In the genomic region with DNA sequence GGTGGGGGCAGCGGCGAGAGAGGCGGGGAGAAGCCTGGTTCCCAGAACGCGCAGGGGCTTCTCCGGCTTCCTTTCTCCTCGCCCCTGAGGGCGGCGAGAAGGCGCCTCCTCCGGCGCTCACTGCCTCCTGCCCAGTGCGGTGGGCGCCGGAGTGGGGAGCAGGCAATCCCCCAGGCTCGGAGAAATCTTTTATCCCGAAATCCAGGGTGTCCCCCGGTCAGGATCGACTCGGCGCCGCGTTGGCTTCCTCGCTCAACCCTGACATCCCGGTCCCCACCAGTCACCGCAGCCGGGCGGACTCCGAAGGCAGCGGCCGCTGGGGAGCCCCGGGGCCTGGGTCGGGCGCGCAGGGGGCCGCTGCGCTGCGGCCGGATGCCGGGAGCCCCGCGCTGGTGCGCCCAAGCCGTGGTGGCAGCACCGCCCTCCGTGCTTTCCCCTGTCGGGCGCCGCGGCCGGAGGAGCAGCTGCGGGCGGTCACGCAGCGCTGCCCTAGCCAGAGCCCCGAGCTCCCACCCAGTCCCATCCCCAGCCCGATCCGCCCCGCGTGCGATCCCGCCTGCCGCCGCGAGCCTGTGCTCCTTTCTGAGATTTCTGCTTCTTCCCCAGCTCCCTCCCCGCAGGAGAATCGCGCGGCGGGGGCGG, we compare ENCODE assay signal across 8 cellular contexts. TPM values are rescaled to one million over a fixed set of nuclear protein-coding genes. Genes with fewer than 3 reads are reported as not detected.
DNase-seq lines count a peak whose midpoint lies in the region; ATAC-seq and TF ChIP-seq lines count a peak whose summit lies in the region.

No MANE protein-coding gene starts in this region.

- H3K27ac Mint-ChIP-seq in activated CD8-positive, alpha-beta T cell treated with anti-CD3 and anti-CD28 coated beads for 36 hours, result no peak overlapping the region

- H3K4me1 ChIP-seq in Peyer's patch (peaks cover 0 to 21% (median 0%) of the 10 kb centered on the region in 4 donors), iPS DF 6.9 (ENCODE audit: control insufficient read depth, insufficient read depth, low read length) (peaks cover 1% of the 10 kb centered on the region; the same call in 1 of the 2 replicates), stomach smooth muscle (ENCODE audit: control insufficient read depth, insufficient read depth, low read length) (peaks cover 29% of the 10 kb centered on the region)

- peak overlapping the region; percentile 26 to 59 (median 40) for H3K4me3 ChIP-seq in Peyer's patch
- peak overlapping the region; percentile 58 for H3K4me3 ChIP-seq in iPS DF 6.9 (ENCODE audit: low read length)
- H3K4me3 ChIP-seq in stomach smooth muscle (ENCODE audit: low read length in 2 of 2), result peak overlapping the region; percentile 54 to 71

- H3K9me3 Mint-ChIP-seq in activated CD8-positive, alpha-beta T cell treated with anti-CD3 and anti-CD28 coated beads for 36 hours, result no peaks in the 10 kb centered on the region

- H3K9me3 ChIP-seq in Peyer's patch (no peaks in the 10 kb centered on the region), iPS DF 6.9 (ENCODE audit: control insufficient read depth, insufficient read depth, low read length) (no peaks in the 10 kb centered on the region), stomach smooth muscle (ENCODE audit: control insufficient read depth in 2 of 2, low read length in 2 of 2) (no peaks in the 10 kb centered on the region)

- ATAC-seq in GM19452 (IDR thresholded peaks at IDR 0.05; ENCODE audit: unreplicated experiment), result peak; percentile 38
- no peak for ATAC-seq in activated CD8-positive, alpha-beta T cell treated with anti-CD3 and anti-CD28 coated beads for 36 hours

- H3K27ac ChIP-seq in Peyer's patch, result no peak overlapping the region
- H3K27ac ChIP-seq in iPS DF 6.9 (ENCODE audit: low read length), result no peak overlapping the region
- no peak overlapping the region for H3K27ac ChIP-seq in stomach smooth muscle (ENCODE audit: low read length)

- H3K4me3 Mint-ChIP-seq in activated CD8-positive, alpha-beta T cell treated with anti-CD3 and anti-CD28 coated beads for 36 hours, result no peak overlapping the region

- WGBS in iPS DF 6.9 (ENCODE audit: insufficient coverage, insufficient read length), result no CpG with 5 or more reads among the region's 71 CpGs

- peaks cover 41% of the 10 kb centered on the region for H3K27me3 Mint-ChIP-seq in activated CD8-positive, alpha-beta T cell treated with anti-CD3 and anti-CD28 coated beads for 36 hours

- peaks cover 3% of the 10 kb centered on the region for H3K4me1 Mint-ChIP-seq in activated CD8-positive, alpha-beta T cell treated with anti-CD3 and anti-CD28 coated beads for 36 hours (ENCODE audit: low read depth)

- H3K36me3 Mint-ChIP-seq in activated CD8-positive, alpha-beta T cell treated with anti-CD3 and anti-CD28 coated beads for 36 hours (ENCODE audit: low read depth), result no peaks in the 10 kb centered on the region

- no peak for TF ChIP-seq CTCF in Peyer's patch (IDR thresholded peaks at IDR 0.05)
- no peak for TF ChIP-seq CTCF in activated CD8-positive, alpha-beta T cell treated with anti-CD3 and anti-CD28 coated beads for 36 hours (IDR thresholded peaks at IDR 0.05)

- DNase-seq in Peyer's patch (no peak), iPS DF 6.9 (ENCODE audit: low read depth, low spot score) (no peak), COLO829 (ENCODE audit: low spot score) (no peak), NCI-H2029 (lab: John Stamatoyannopoulos, UW) (no peak)
- DNase-seq in activated effector memory CD4-positive, alpha-beta T cell treated with Interleukin-2 at 50 U/mL for 16 hours, result no peak
- no peak for DNase-seq in activated CD8-positive, alpha-beta T cell treated with anti-CD3 and anti-CD28 coated beads for 36 hours

- CTCF ChIA-PET in activated CD8-positive, alpha-beta T cell treated with anti-CD3 and anti-CD28 coated beads for 36 hours (lab: Charles Lee), result no interaction called here

- intact Hi-C loops in activated CD8-positive, alpha-beta T cell treated with anti-CD3 and anti-CD28 coated beads for 36 hours (cut with micrococcal nuclease), result no loop called here

- H3K27me3 ChIP-seq in Peyer's patch, result peaks cover 0 to 7% of the 10 kb centered on the region in 2 donors
- H3K27me3 ChIP-seq in iPS DF 6.9 (ENCODE audit: control insufficient read depth, insufficient read depth, low read length), result peaks cover 35% of the 10 kb centered on the region
- H3K27me3 ChIP-seq in stomach smooth muscle (ENCODE audit: control insufficient read depth in 1 of 2, insufficient read depth in 2 of 2, low read length in 2 of 2), result peaks cover 10 to 11% of the 10 kb centered on the region in 2 donors

- POLR2A ChIA-PET in activated CD8-positive, alpha-beta T cell treated with anti-CD3 and anti-CD28 coated beads for 36 hours (lab: Charles Lee), result no interaction called here

- TF ChIP-seq POLR2A in Peyer's patch (IDR thresholded peaks at IDR 0.05), result no peak

- no peak overlapping the region for H3K9ac ChIP-seq in stomach smooth muscle (ENCODE audit: low read length in 2 of 2)

- no peaks in the 10 kb centered on the region for H3K36me3 ChIP-seq in Peyer's patch
- no peaks in the 10 kb centered on the region for H3K36me3 ChIP-seq in iPS DF 6.9 (ENCODE audit: control insufficient read depth, insufficient read depth, low read length)
- no peaks in the 10 kb centered on the region for H3K36me3 ChIP-seq in stomach smooth muscle (ENCODE audit: control insufficient read depth in 2 of 2, insufficient read depth in 2 of 2, low read length in 2 of 2)

RNA-seq across cellular contexts. Expression of gene CACNA2D3, which starts 0.8 kb away (rescaled TPM):
- total RNA-seq in Peyer's patch, result 1 to 10 TPM in 1 of 4 donors, under 1 TPM in 1, not detected in 2; 0.27 to 5.0 TPM
- total RNA-seq in activated CD8-positive, alpha-beta T cell treated with anti-CD3 and anti-CD28 coated beads for 36 hours, result not detected
